In genomic region chr5:10353241-10354047, GRCh38 we compare ENCODE assay signal across 8 cellular contexts. TPM values are rescaled to one million over a fixed set of nuclear protein-coding genes. Genes with fewer than 3 reads are reported as not detected.
DNase-seq lines count a peak whose midpoint lies in the region; ATAC-seq, FAIRE-seq and TF ChIP-seq lines count a peak whose summit lies in the region.

Gene MARCHF6 (plus strand): TSS chr5:10353695. CDS start chr5:10353899, 204 bp downstream.

- H3K9me1 ChIP-seq in endothelial cell of umbilical vein (replicated peaks; ENCODE audit: control insufficient read depth, extremely low read depth, insufficient read depth, low read length) = no peaks in the 10 kb centered on the region

- H3K4me1 ChIP-seq in OCI-LY1 (ENCODE audit: insufficient read depth, low read length, severe bottlenecking) = peaks cover 45% of the 10 kb centered on the region
- peaks cover 17% of the 10 kb centered on the region for H3K4me1 ChIP-seq in endothelial cell of umbilical vein (ENCODE audit: control insufficient read depth, extremely low read depth, insufficient read depth, low read length)

- no peak within 1 kb of the TSS for H2AFZ ChIP-seq in OCI-LY1 (ENCODE audit: low read length)
- peak within 1 kb of the TSS; percentile 95 for H2AFZ ChIP-seq in endothelial cell of umbilical vein (ENCODE audit: low read depth, low read length)

- H3K4me2 ChIP-seq in OCI-LY1 (ENCODE audit: low read length) (peak within 1 kb of the TSS; percentile 88), endothelial cell of umbilical vein (ENCODE audit: insufficient read depth, low read length) (peak within 1 kb of the TSS; percentile 100)

- peak within 1 kb of the TSS; percentile 88 for H3K9ac ChIP-seq in OCI-LY1 (ENCODE audit: low read length)
- peak within 1 kb of the TSS; percentile 96 for H3K9ac ChIP-seq in endothelial cell of umbilical vein (replicated peaks; ENCODE audit: extremely low read depth, insufficient read depth, low read length)

- peak; percentile 97 for TF ChIP-seq POLR2A in endothelial cell of umbilical vein (IDR thresholded peaks at IDR 0.05; ENCODE audit: low read depth, low read length)

- H3K9me2 ChIP-seq in OCI-LY1 (ENCODE audit: low read depth, low read length) = no peaks in the 10 kb centered on the region

- POLR2A ChIA-PET in endothelial cell of umbilical vein (lab: Charles Lee) = interaction anchor here (0.6 to 1.5 kb wide), 6 partner anchors 10 to 133 kb away, joined by 3 to 5 read pairs (median 4); partner anchors contain the start of gene CCT5

- H3K36me3 ChIP-seq in OCI-LY1 (ENCODE audit: insufficient read depth, low read length) (no peaks in the 10 kb centered on the region), endothelial cell of umbilical vein (ENCODE audit: control insufficient read depth in 2 of 2, extremely low read depth in 1 of 2, insufficient read depth in 2 of 2, low read length in 2 of 2) (no peaks in the 10 kb centered on the region)

- peak within 1 kb of the TSS; percentile 92 for H3K27ac ChIP-seq in OCI-LY1 (ENCODE audit: low read depth, low read length, poor library complexity, severe bottlenecking)
- H3K27ac ChIP-seq in endothelial cell of umbilical vein (ENCODE audit: insufficient read depth, low read depth, low read length) = peak within 1 kb of the TSS; percentile 85

- CTCF ChIA-PET in endothelial cell of umbilical vein (lab: Charles Lee) = interaction anchor here (0.7 to 2.4 kb wide), 8 partner anchors 10 to 70 kb away, joined by 3 to 28 read pairs (median 4); no protein-coding TSS in a partner anchor

- no peak for TF ChIP-seq CTCF in OCI-LY1 (IDR thresholded peaks at IDR 0.05; ENCODE audit: low read length)
- TF ChIP-seq CTCF in endothelial cell of umbilical vein (IDR thresholded peaks at IDR 0.05; ENCODE audit: extremely low read depth in 1 of 2, insufficient read depth in 1 of 2, low read depth in 1 of 2, low read length in 2 of 2) = no peak

- DNase-seq in Caki2 (ENCODE audit: low read depth) = peak; percentile 89
- DNase-seq in HuH-7 (ENCODE audit: low spot score) = peak; percentile 58
- peak; percentile 97 for DNase-seq in activated CD8-positive, alpha-beta memory T cell treated with anti-CD3 and anti-CD28 coated beads, Interleukin-2, amount 50 U/mL, for 48 hours
- DNase-seq in endothelial cell of umbilical vein (ENCODE audit: low read depth, low spot score) = peak; percentile 89
- DNase-seq in midbrain (lab: John Stamatoyannopoulos, UW) = peak; percentile 92
- DNase-seq in stimulated activated CD8-positive, alpha-beta memory T cell treated with anti-CD3 and anti-CD28 coated beads, Interleukin-15, amount 100 ng/mL, for 48 hours (ENCODE audit: low read depth in 2 of 2) = peak; percentile 91 to 92

- FAIRE-seq in endothelial cell of umbilical vein (lab: Jason Lieb, UNC) = no peak

- peaks cover 3% of the 10 kb centered on the region; the same call in 1 of the 2 replicates for H4K20me1 ChIP-seq in OCI-LY1 (ENCODE audit: insufficient read depth, low read length)
- peaks cover 15% of the 10 kb centered on the region for H4K20me1 ChIP-seq in endothelial cell of umbilical vein (replicated peaks; ENCODE audit: control insufficient read depth, extremely low read depth, insufficient read depth, low read length)

- H3K27me3 ChIP-seq in OCI-LY1 (ENCODE audit: insufficient read depth, low read length) (no peaks in the 10 kb centered on the region), endothelial cell of umbilical vein (ENCODE audit: control insufficient read depth in 2 of 2, insufficient read depth in 2 of 2, low read length in 2 of 2) (no peaks in the 10 kb centered on the region)

- no peaks in the 10 kb centered on the region for H3F3A ChIP-seq in OCI-LY1 (ENCODE audit: insufficient read depth, low read length)

- H3K9me3 ChIP-seq in OCI-LY1 (ENCODE audit: low read length) = no peaks in the 10 kb centered on the region
- H3K9me3 ChIP-seq in endothelial cell of umbilical vein (replicated peaks; ENCODE audit: control insufficient read depth, insufficient read depth, low read length) = no peaks in the 10 kb centered on the region

- TSS peak; percentile 93 for BruUV-seq in endothelial cell of umbilical vein (replicated peaks; lab: Mats Ljungman, UMichigan)

- in situ Hi-C loops in Caki2 (cut with HindIII; ENCODE audit: low pct_unique_long_range_greater_than_20kb, low sequenced_read_pairs) = no loop called here

- peak within 1 kb of the TSS; percentile 75 for H3K4me3 ChIP-seq in OCI-LY1 (ENCODE audit: low read depth, low read length, poor library complexity, severe bottlenecking)
- peak within 1 kb of the TSS; percentile 47 to 94 (median 72) for H3K4me3 ChIP-seq in endothelial cell of umbilical vein (replicated peaks in 1 of 3; ENCODE audit: insufficient read depth in 1 of 3, low read depth in 1 of 3, low read length in 3 of 3)

- peaks cover 43% of the 10 kb centered on the region for H3K79me2 ChIP-seq in OCI-LY1 (ENCODE audit: insufficient read depth, low read length)
- H3K79me2 ChIP-seq in endothelial cell of umbilical vein (ENCODE audit: control insufficient read depth, insufficient read depth, low read length) = peaks cover 49% of the 10 kb centered on the region

- ATAC-seq in GM21515 (IDR thresholded peaks at IDR 0.05; ENCODE audit: unreplicated experiment) = peak; percentile 85

- intact Hi-C loops in endothelial cell of umbilical vein (cut with micrococcal nuclease) = loop anchor here (1.0 to 2.0 kb wide), 5 partner anchors 47 to 273 kb away; partner anchors contain the start of genes ATPSCKMT and CMBL

- dilution Hi-C loops in endothelial cell of umbilical vein (cut with MboI; ENCODE audit: extremely low pct_ligation_motif_present, low sequenced_read_pairs) = no loop called here

TF ChIP-seq in endothelial cell of umbilical vein, 7 proteins besides CTCF, POLR2A, EP300 and RAD21:
- TF ChIP-seq JUN (IDR thresholded peaks at IDR 0.05; ENCODE audit: borderline replicate concordance, insufficient read depth, insufficient read length, low read depth) (no peak), POLR2AphosphoS5 (IDR thresholded peaks at IDR 0.05; ENCODE audit: insufficient read depth, low read depth, low read length) (peak; percentile 98), MYC (IDR thresholded peaks at IDR 0.05; ENCODE audit: low read depth, low read length) (no peak), GATA2 (IDR thresholded peaks at IDR 0.05; ENCODE audit: insufficient read depth, insufficient read length, low read depth, low read length) (no peak), FOS (IDR thresholded peaks at IDR 0.05; ENCODE audit: borderline replicate concordance, insufficient read depth, low read length) (no peak)
TF ChIP-seq in endothelial cell of umbilical vein: peak in this region for 1.

RNA-seq across cellular contexts. Expression of gene MARCHF6, which starts in this region (rescaled TPM):
- 25.8 and 26.1 TPM in 2 replicates for total RNA-seq in Caki2 (2014; rRNA removed; shearing (Covaris generic); ENCODE audit: low replicate concordance)
- total RNA-seq in endothelial cell of umbilical vein = 105 and 108 TPM in 2 replicates
- polyA plus RNA-seq in endothelial cell of umbilical vein = 89.1 and 112 TPM in 2 replicates
- polyA plus RNA-seq in endothelial cell of umbilical vein (2011; cell fraction: cytosol; rRNA removed) = 39.0 and 39.1 TPM in 2 replicates
- polyA plus RNA-seq in endothelial cell of umbilical vein (2011; cell fraction: nucleus; rRNA removed) = 294 and 326 TPM in 2 replicates
- polyA plus RNA-seq in endothelial cell of umbilical vein (2012) = 95.9 and 98.6 TPM in 2 replicates
- polyA minus RNA-seq in endothelial cell of umbilical vein = 370 and 490 TPM in 2 replicates
- polyA minus RNA-seq in endothelial cell of umbilical vein (2011; cell fraction: cytosol; rRNA and poly(A)+ RNA removed) = 222 TPM
- 128 and 163 TPM in 2 replicates for polyA minus RNA-seq in endothelial cell of umbilical vein (2011; cell fraction: nucleus; rRNA and poly(A)+ RNA removed)

Comparison
In these comparisons a context has a peak if more than half of its experiments do, and no peak if none do; other contexts are left out.
1. Peak in every context shown above with its lines: DNase-seq, ATAC-seq, H3K4me3 ChIP-seq and H3K27ac ChIP-seq.